Comparison of ENCODE assay signal across 9 cellular contexts in genomic region chr12:124734224-124734788, GRCh38.
DNase-seq lines count a peak whose midpoint lies in the region; ATAC-seq, FAIRE-seq and TF ChIP-seq lines count a peak whose summit lies in the region.
"Had no signal": no experiment of that assay in that cellular context is flagged by ENCODE, and none has a peak within 500 bp of the region (broad histone marks: within the 10 kb centered on the region; RNA-seq: fewer than 3 reads in every experiment).

No MANE protein-coding gene starts in this region.

- H3K36me3 ChIP-seq in lung (ENCODE audit: control insufficient read depth in 2 of 2, insufficient read depth in 2 of 2, low read length in 2 of 2) (no peaks in the 10 kb centered on the region), Peyer's patch (no peaks in the 10 kb centered on the region)

- H3K4me1 ChIP-seq in lung (ENCODE audit: control insufficient read depth in 2 of 2, insufficient read depth in 2 of 2, low read length in 2 of 2) (no peaks in the 10 kb centered on the region), Peyer's patch (no peaks in the 10 kb centered on the region)

- peaks cover 57% of the 10 kb centered on the region for H3K4me1 Mint-ChIP-seq in CD14-positive monocyte

- ATAC-seq in lung (ENCODE audit: insufficient read depth, low FRiP score) (no peak), HG03342 (IDR thresholded peaks at IDR 0.05; ENCODE audit: unreplicated experiment) (no peak), HG03469 (IDR thresholded peaks at IDR 0.05; ENCODE audit: unreplicated experiment) (no peak)

- in situ Hi-C loops in astrocyte of the cerebellum (cut with HindIII; ENCODE audit: low sequenced_read_pairs): loop anchor here (5.0 kb wide), 2 partner anchors 52 to 322 kb away; no protein-coding TSS in a partner anchor

- peaks cover 0 to 10% (median 6%) of the 10 kb centered on the region in 7 donors for H3K9me3 Mint-ChIP-seq in CD14-positive monocyte

- H3K4me3 Mint-ChIP-seq in CD14-positive monocyte: peak overlapping the region in 1 of 2 donors; percentile 48

- no peaks in the 10 kb centered on the region for H3K9me3 ChIP-seq in lung (ENCODE audit: control insufficient read depth in 2 of 2, insufficient read depth in 1 of 2, low read length in 1 of 2)
- no peaks in the 10 kb centered on the region for H3K9me3 ChIP-seq in Peyer's patch

- no peak for FAIRE-seq in GM12891 (lab: Jason Lieb, UNC)

- peaks cover 0 to 4% (median 2%) of the 10 kb centered on the region in 3 donors for H3K27me3 Mint-ChIP-seq in CD14-positive monocyte (ENCODE audit: low read depth in 3 of 3)

- peak; percentile 24 for TF ChIP-seq CTCF in CD14-positive monocyte (IDR thresholded peaks at IDR 0.05)
- TF ChIP-seq CTCF in NB4 (IDR thresholded peaks at IDR 0.05; ENCODE audit: low read depth, low read length): peak; percentile 14
- TF ChIP-seq CTCF in astrocyte of the cerebellum (IDR thresholded peaks at IDR 0.05; ENCODE audit: low read depth, low read length, missing control alignments): peak; percentile 19
- TF ChIP-seq CTCF in lung (IDR thresholded peaks at IDR 0.05; ENCODE audit: control extremely low read depth, extremely low read depth): no peak
- TF ChIP-seq CTCF in Peyer's patch (IDR thresholded peaks at IDR 0.05): no peak

- peak overlapping the region in 1 of 2 donors; percentile 15 for H3K27ac ChIP-seq in lung (ENCODE audit: low read depth in 1 of 2, low read length in 1 of 2)
- H3K27ac ChIP-seq in Peyer's patch: peak overlapping the region in 2 of 4 donors; percentile 34 to 54

- H3K36me3 Mint-ChIP-seq in CD14-positive monocyte: peaks cover 4% of the 10 kb centered on the region in 2 donors

- peak; percentile 95 for DNase-seq in CD14-positive monocyte (ENCODE audit: low spot score)
- peak; percentile 97 for DNase-seq in NB4 (ENCODE audit: low read depth)
- DNase-seq in astrocyte of the cerebellum (ENCODE audit: low read depth): no peak
- DNase-seq in lung (ENCODE audit: low spot score): peak; percentile 49
- DNase-seq in Peyer's patch: no peak
- DNase-seq in GM12891 (ENCODE audit: insufficient read length, low spot score): no peak
- DNase-seq: NCI-H146 had no signal

- H3K4me3 ChIP-seq in NB4 (ENCODE audit: low read depth, low read length) (no peak overlapping the region), astrocyte of the cerebellum (ENCODE audit: low read depth, low read length) (no peak overlapping the region), lung (no peak overlapping the region), Peyer's patch (no peak overlapping the region)

- intact Hi-C loops in CD14-positive monocyte (cut with micrococcal nuclease): loop anchor here in 1 of 2 donors (5.0 kb wide), 1 partner anchor 33 kb away; no protein-coding TSS in a partner anchor

- H3K27ac Mint-ChIP-seq in CD14-positive monocyte: peak overlapping the region; percentile 97 to 99 (median 98)

- WGBS in lung, 2 donors: 35 to 74% methylated on average over 22 of the region's 22 CpGs

- TF ChIP-seq POLR2A in NB4 (IDR thresholded peaks at IDR 0.05; ENCODE audit: extremely low read depth, insufficient read length) (no peak), Peyer's patch (IDR thresholded peaks at IDR 0.05) (no peak), GM12891 (IDR thresholded peaks at IDR 0.05; ENCODE audit: low read depth, low read length) (no peak)

- H3K27me3 ChIP-seq in lung (ENCODE audit: control insufficient read depth, insufficient read depth) (no peaks in the 10 kb centered on the region), Peyer's patch (no peaks in the 10 kb centered on the region)

TF ChIP-seq in GM12891, 5 proteins besides CTCF, POLR2A, EP300 and RAD21:
- TF ChIP-seq POLR2AphosphoS5 (IDR thresholded peaks at IDR 0.05; ENCODE audit: low read depth, low read length) (no peak), PAX5 (IDR thresholded peaks at IDR 0.05; ENCODE audit: insufficient read depth, low read length, severe bottlenecking) (no peak), TAF1 (IDR thresholded peaks at IDR 0.05; ENCODE audit: low read depth, low read length) (no peak), SPI1 (IDR thresholded peaks at IDR 0.05; ENCODE audit: low read depth, low read length) (no peak), POU2F2 (IDR thresholded peaks at IDR 0.05; ENCODE audit: low read depth, low read length) (no peak)
TF ChIP-seq in GM12891: peak in this region for 0.

Comparison
In these comparisons a context has a peak if more than half of its experiments do, and no peak if none do; other contexts are left out.
1. DNase-seq: peak in CD14-positive monocyte (single experiment), NB4 (single experiment) and lung (single experiment); none in astrocyte of the cerebellum (single experiment), Peyer's patch (0 of 3) and GM12891 (single experiment).
2. CTCF ChIP-seq: peak in CD14-positive monocyte (single experiment), NB4 (single experiment) and astrocyte of the cerebellum (single experiment); none in lung (single experiment) and Peyer's patch (0 of 6).